In the genomic region with DNA sequence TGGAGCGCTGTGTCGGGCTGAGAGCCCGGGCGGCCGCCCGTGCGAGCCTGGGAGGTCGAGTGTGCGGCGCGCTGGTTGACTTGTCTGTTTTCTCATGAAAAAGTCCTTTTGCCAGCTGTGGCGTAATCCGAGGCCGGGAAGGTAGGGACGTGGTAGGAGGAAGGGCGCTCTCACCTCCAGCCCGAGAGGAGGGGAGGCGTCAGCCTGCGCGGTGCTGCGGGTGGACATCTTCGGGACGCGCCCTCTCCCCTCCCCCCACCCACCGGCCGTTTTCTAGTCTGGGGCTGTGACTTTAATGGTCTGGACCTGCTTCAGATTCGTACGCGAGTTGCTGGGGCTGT, we compare ENCODE assay signal across 1 cellular context.
TF ChIP-seq lines count a peak whose summit lies in the region.

No MANE protein-coding gene starts in this region.

TF ChIP-seq in HEK293, 187 proteins besides CTCF, POLR2A, EP300 and RAD21 (continued from another document):
- TF ChIP-seq, protein P1, sequence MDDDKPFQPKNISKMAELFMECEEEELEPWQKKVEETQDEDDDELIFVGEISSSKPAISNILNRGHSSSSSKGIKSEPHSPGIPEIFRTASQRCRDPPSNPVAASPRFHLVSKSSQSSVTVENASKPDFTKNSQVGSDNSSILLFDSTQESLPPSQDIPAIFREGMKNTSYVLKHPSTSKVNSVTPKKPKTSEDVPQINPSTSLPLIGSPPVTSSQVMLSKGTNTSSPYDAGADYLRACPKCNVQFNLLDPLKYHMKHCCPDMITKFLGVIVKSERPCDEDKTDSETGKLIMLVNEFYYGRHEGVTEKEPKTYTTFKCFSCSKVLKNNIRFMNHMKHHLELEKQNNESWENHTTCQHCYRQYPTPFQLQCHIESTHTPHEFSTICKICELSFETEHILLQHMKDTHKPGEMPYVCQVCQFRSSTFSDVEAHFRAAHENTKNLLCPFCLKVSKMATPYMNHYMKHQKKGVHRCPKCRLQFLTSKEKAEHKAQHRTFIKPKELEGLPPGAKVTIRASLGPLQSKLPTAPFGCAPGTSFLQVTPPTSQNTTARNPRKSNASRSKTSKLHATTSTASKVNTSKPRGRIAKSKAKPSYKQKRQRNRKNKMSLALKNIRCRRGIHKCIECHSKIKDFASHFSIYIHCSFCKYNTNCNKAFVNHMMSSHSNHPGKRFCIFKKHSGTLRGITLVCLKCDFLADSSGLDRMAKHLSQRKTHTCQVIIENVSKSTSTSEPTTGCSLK (tag by site-specific recombination; IDR thresholded peaks at IDR 0.05), result no peak
- TF ChIP-seq, protein P2, sequence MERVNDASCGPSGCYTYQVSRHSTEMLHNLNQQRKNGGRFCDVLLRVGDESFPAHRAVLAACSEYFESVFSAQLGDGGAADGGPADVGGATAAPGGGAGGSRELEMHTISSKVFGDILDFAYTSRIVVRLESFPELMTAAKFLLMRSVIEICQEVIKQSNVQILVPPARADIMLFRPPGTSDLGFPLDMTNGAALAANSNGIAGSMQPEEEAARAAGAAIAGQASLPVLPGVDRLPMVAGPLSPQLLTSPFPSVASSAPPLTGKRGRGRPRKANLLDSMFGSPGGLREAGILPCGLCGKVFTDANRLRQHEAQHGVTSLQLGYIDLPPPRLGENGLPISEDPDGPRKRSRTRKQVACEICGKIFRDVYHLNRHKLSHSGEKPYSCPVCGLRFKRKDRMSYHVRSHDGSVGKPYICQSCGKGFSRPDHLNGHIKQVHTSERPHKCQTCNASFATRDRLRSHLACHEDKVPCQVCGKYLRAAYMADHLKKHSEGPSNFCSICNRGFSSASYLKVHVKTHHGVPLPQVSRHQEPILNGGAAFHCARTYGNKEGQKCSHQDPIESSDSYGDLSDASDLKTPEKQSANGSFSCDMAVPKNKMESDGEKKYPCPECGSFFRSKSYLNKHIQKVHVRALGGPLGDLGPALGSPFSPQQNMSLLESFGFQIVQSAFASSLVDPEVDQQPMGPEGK (tag by site-specific recombination; IDR thresholded peaks at IDR 0.05), result 0 out of 2 replicates have a peak, but pooled peaks have one; percentile 16
- no peak for TF ChIP-seq ZNF423 (tag by site-specific recombination; IDR thresholded peaks at IDR 0.05)
TF ChIP-seq in HEK293: peak in this region for 10.
